ENCODE assay signal across 21 cellular contexts in genomic region chr5:83209963-83210362, GRCh38.
DNase-seq lines count a peak whose midpoint lies in the region; ATAC-seq and TF ChIP-seq lines count a peak whose summit lies in the region.
"Had no signal": no experiment of that assay in that cellular context is flagged by ENCODE, and none has a peak within 500 bp of the region (broad histone marks: within the 10 kb centered on the region; RNA-seq: fewer than 3 reads in every experiment).

No MANE protein-coding gene starts in this region.

- TF ChIP-seq CTCF in WERI-Rb-1 (IDR thresholded peaks at IDR 0.05; ENCODE audit: low read depth, low read length), result no peak
- TF ChIP-seq CTCF in endothelial cell (IDR thresholded peaks at IDR 0.05; ENCODE audit: unreplicated experiment), result no peak

- no peak overlapping the region for H3K4me3 Mint-ChIP-seq in endothelial cell (ENCODE audit: unreplicated experiment)
- H3K4me3 Mint-ChIP-seq: CD4-positive, alpha-beta T cell; GM23338; H9; HFFc6 had no signal

- H3K9me3 ChIP-seq in WERI-Rb-1 (ENCODE audit: severe bottlenecking), result no peaks in the 10 kb centered on the region
- H3K9me3 ChIP-seq: BLaER1 treated with 17β-estradiol and CSF1 and Interleukin-3, amounts not matched to agents 10 nM and 100 nM; MG63; SJSA1 had no signal

- no peaks in the 10 kb centered on the region for H3K36me3 ChIP-seq in WERI-Rb-1
- H3K36me3 ChIP-seq: MG63, SJSA1 had no signal

- H3K9me3 Mint-ChIP-seq in endothelial cell (ENCODE audit: unreplicated experiment), result no peaks in the 10 kb centered on the region
- H3K9me3 Mint-ChIP-seq: CD4-positive, alpha-beta T cell; GM23338; H9; HFFc6 had no signal

- peak; percentile 22 for ATAC-seq in left ventricle myocardium superior
- ATAC-seq: GM23338 had no signal

- H3K27ac Mint-ChIP-seq in endothelial cell (ENCODE audit: unreplicated experiment), result no peak overlapping the region
- H3K27ac Mint-ChIP-seq: CD4-positive, alpha-beta T cell; GM23338; H9; HFFc6 had no signal

- peaks cover 2% of the 10 kb centered on the region for H3K27me3 Mint-ChIP-seq in endothelial cell (ENCODE audit: unreplicated experiment)
- H3K27me3 Mint-ChIP-seq: CD4-positive, alpha-beta T cell had no signal

- H3K27ac ChIP-seq in WERI-Rb-1, result peak overlapping the region; percentile 17
- H3K27ac ChIP-seq: BLaER1 treated with 17β-estradiol and CSF1 and Interleukin-3, amounts not matched to agents 10 nM and 100 nM; SJSA1 had no signal

- H3K4me1 Mint-ChIP-seq in endothelial cell (ENCODE audit: unreplicated experiment), result peaks cover 2% of the 10 kb centered on the region
- H3K4me1 Mint-ChIP-seq: H9 had no signal

- intact Hi-C loops in left ventricle myocardium superior (cut with micrococcal nuclease), result no loop called here
- intact Hi-C loops in cardiac septum (cut with DNase I), result no loop called here

- no peak overlapping the region for H3K4me3 ChIP-seq in WERI-Rb-1 (ENCODE audit: low read depth, low read length)
- H3K4me3 ChIP-seq: BLaER1 treated with 17β-estradiol and CSF1 and Interleukin-3, amounts not matched to agents 10 nM and 100 nM; GM23338; MG63; SJSA1 had no signal

- no peaks in the 10 kb centered on the region for H3K27me3 ChIP-seq in WERI-Rb-1 (ENCODE audit: insufficient read depth, low read depth, severe bottlenecking)
- H3K27me3 ChIP-seq: BLaER1 treated with 17β-estradiol and CSF1 and Interleukin-3, amounts not matched to agents 10 nM and 100 nM; MG63; SJSA1 had no signal

- DNase-seq in left ventricle myocardium superior (no peak), cardiac septum (ENCODE audit: low spot score) (no peak), WERI-Rb-1 (no peak), iris pigment epithelial cell (ENCODE audit: low read depth) (peak; percentile 9), endothelial cell (ENCODE audit: low spot score) (no peak), 8988T (no peak), SK-N-DZ (ENCODE audit: low spot score) (no peak)
- DNase-seq: CD4-positive, alpha-beta T cell; H9; HFFc6; KBM-7; MG63; NCI-H1105 treated with DMSO at 0.1 percent for 48 hours; NCI-H2029 treated with DMSO at 0.1 percent for 48 hours; NCI-H446 treated with DMSO at 0.1 percent for 48 hours; NCI-H526; Right ventricle myocardium superior; RPMI8226 had no signal

- H3K36me3 Mint-ChIP-seq in endothelial cell (ENCODE audit: low read depth, unreplicated experiment), result no peaks in the 10 kb centered on the region
